In the genomic region with DNA sequence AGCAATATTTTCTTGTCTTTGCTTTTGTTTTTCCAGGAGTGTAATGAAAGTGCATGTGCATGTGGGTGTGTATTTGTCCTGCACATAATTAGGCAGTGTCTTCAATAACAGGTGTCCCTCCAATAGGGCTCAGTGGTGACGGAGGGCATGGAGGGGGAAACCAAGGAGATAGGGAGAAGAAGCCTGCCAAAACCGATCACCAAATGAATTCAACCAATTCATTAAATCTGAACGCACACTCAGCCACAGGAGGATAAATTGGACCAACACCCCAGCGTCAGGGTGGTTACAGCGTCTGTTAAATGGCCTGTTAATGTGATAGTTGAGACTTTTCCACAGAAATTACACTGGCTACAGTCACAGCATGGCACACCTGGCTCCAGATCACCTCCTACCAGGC, we compare ENCODE assay signal across 14 cellular contexts.
"Had no signal": no experiment of that assay in that cellular context is flagged by ENCODE, and none has a peak within 500 bp of the region (broad histone marks: within the 10 kb centered on the region; RNA-seq: fewer than 3 reads in every experiment).

No MANE protein-coding gene starts in this region.

- H3K4me1 ChIP-seq: stomach, transverse colon had no signal

- ATAC-seq: esophagus mucosa; gastroesophageal sphincter; naive thymus-derived CD4-positive, alpha-beta T cell; sciatic nerve had no signal

- H3K9me3 ChIP-seq: gastroesophageal sphincter, neutrophil, stomach, thoracic aorta, transverse colon had no signal

- H3K36me3 ChIP-seq: gastroesophageal sphincter, neutrophil, stomach, thoracic aorta, transverse colon had no signal

- H3K4me3 Mint-ChIP-seq: naive thymus-derived CD4-positive, alpha-beta T cell had no signal

- H3K27ac Mint-ChIP-seq: naive thymus-derived CD4-positive, alpha-beta T cell had no signal

- H3K27ac ChIP-seq: gastroesophageal sphincter, neutrophil, stomach, thoracic aorta, transverse colon had no signal

- H3K27me3 ChIP-seq: gastroesophageal sphincter, neutrophil, stomach, transverse colon had no signal

- H3K4me3 ChIP-seq: gastroesophageal sphincter, stomach, thoracic aorta, transverse colon had no signal

- DNase-seq: effector memory CD4-positive, alpha-beta T cell; glutamatergic neuron; naive thymus-derived CD4-positive, alpha-beta T cell; stimulated activated CD4-positive, alpha-beta T cell treated with anti-CD3 and anti-CD28 coated beads, Interleukin-2, amount 100 ng/mL, for 24 hours; stimulated activated CD4-positive, alpha-beta T cell treated with anti-CD3 and anti-CD28 coated beads, Interleukin-4, amount 100 ng/mL, for 4 hours; stimulated activated naive CD4-positive, alpha-beta T cell; stomach; substantia nigra; transverse colon had no signal
